In genomic region chr4:133592591-133592990, GRCh38 we compare ENCODE assay signal across 28 cellular contexts.
"Had no signal": no experiment of that assay in that cellular context is flagged by ENCODE, and none has a peak within 500 bp of the region (broad histone marks: within the 10 kb centered on the region; RNA-seq: fewer than 3 reads in every experiment).

No MANE protein-coding gene starts in this region.

- H3K27me3 ChIP-seq: esophagus muscularis mucosa, foreskin keratinocyte, heart right ventricle, right atrium auricular region, stomach, tibial nerve had no signal

- H3K27ac ChIP-seq: esophagus muscularis mucosa, foreskin keratinocyte, heart right ventricle, right atrium auricular region, stomach, tibial nerve had no signal

- H3K27ac Mint-ChIP-seq: activated CD4-positive, alpha-beta T cell treated with anti-CD3 and anti-CD28 coated beads for 36 hours; activated naive CD8-positive, alpha-beta T cell; dendritic cell treated with granulocyte-macrophage colony-stimulating factor and Interleukin-4, amounts not matched to agents 40 ng/mL and 50 ng/mL, for 4 days; naive thymus-derived CD4-positive, alpha-beta T cell; stimulated activated naive B cell treated with anti-CD40 and anti-IgM and Interleukin-4, amounts not matched to agents 10 μg/mL and 1 μg/mL and 100 μg/mL, for 72 hours; T-helper 1 cell treated with Interleukin-12 subunit alpha and Interleukin-12 subunit beta and Interleukin-4 antibody, amounts not matched to agents 30 μg/mL and 1 μg/mL, for 36 hours had no signal

- H3K36me3 ChIP-seq: esophagus muscularis mucosa, heart right ventricle, right atrium auricular region, stomach, tibial nerve had no signal

- H3K36me3 Mint-ChIP-seq: activated naive CD8-positive, alpha-beta T cell; naive thymus-derived CD4-positive, alpha-beta T cell; stimulated activated naive B cell treated with anti-CD40 and anti-IgM and Interleukin-4, amounts not matched to agents 10 μg/mL and 1 μg/mL and 100 μg/mL, for 72 hours had no signal

- H3K4me1 ChIP-seq: esophagus muscularis mucosa, heart right ventricle, right atrium auricular region, stomach, tibial nerve had no signal

- H3K4me1 Mint-ChIP-seq: activated CD4-positive, alpha-beta T cell treated with anti-CD3 and anti-CD28 coated beads for 36 hours; central memory CD8-positive, alpha-beta T cell; naive thymus-derived CD4-positive, alpha-beta T cell; stimulated activated naive B cell treated with anti-CD40 and anti-IgM and Interleukin-4, amounts not matched to agents 10 μg/mL and 1 μg/mL and 100 μg/mL, for 72 hours had no signal

- DNase-seq: activated CD4-positive, alpha-beta T cell treated with anti-CD3 and anti-CD28 coated beads for 36 hours; activated CD4-positive, alpha-beta T cell treated with anti-CD3 and anti-CD28 coated beads, Interleukin-2, amount 50 U/mL, for 48 hours; activated CD4-positive, CD25-positive, alpha-beta regulatory T cell; activated CD8-positive, alpha-beta memory T cell treated with anti-CD3 and anti-CD28 coated beads for 24 hours; activated effector memory CD4-positive, alpha-beta T cell treated with Interleukin-2 at 50 U/mL for 16 hours; activated naive CD4-positive, alpha-beta T cell treated with Interleukin-2 at 50 U/mL for 16 hours; anterior cingulate cortex; foreskin keratinocyte; heart right ventricle; left colon; mammary epithelial cell; midbrain; naive thymus-derived CD4-positive, alpha-beta T cell; occipital lobe; stimulated activated CD4-positive, alpha-beta T cell treated with anti-CD3 and anti-CD28 coated beads, Interleukin-1b, Interleukin-23, amount 100 ng/mL, for 48 hours; stimulated activated CD4-positive, alpha-beta T cell treated with anti-CD3 and anti-CD28 coated beads, Interleukin-4, amount 100 ng/mL, for 4 hours; stimulated activated CD8-positive, alpha-beta memory T cell treated with anti-CD3 and anti-CD28 coated beads, Interleukin-4, amount 100 ng/mL, for 48 hours; stimulated activated naive B cell treated with anti-CD40 and anti-IgM and Interleukin-4, amounts not matched to agents 10 μg/mL and 1 μg/mL and 100 μg/mL, for 72 hours; stomach; T1000 had no signal

- H3K27me3 Mint-ChIP-seq: activated CD4-positive, alpha-beta T cell treated with anti-CD3 and anti-CD28 coated beads for 36 hours; activated naive CD8-positive, alpha-beta T cell; central memory CD8-positive, alpha-beta T cell; dendritic cell treated with granulocyte-macrophage colony-stimulating factor and Interleukin-4, amounts not matched to agents 40 ng/mL and 50 ng/mL, for 4 days; naive thymus-derived CD4-positive, alpha-beta T cell; stimulated activated naive B cell treated with anti-CD40 and anti-IgM and Interleukin-4, amounts not matched to agents 10 μg/mL and 1 μg/mL and 100 μg/mL, for 72 hours had no signal

- H3K4me3 ChIP-seq: esophagus muscularis mucosa, heart right ventricle, right atrium auricular region, smooth muscle cell, stomach, tibial nerve had no signal

- H3K4me3 Mint-ChIP-seq: activated CD4-positive, alpha-beta T cell treated with anti-CD3 and anti-CD28 coated beads for 36 hours; activated naive CD8-positive, alpha-beta T cell; central memory CD8-positive, alpha-beta T cell; dendritic cell treated with granulocyte-macrophage colony-stimulating factor and Interleukin-4, amounts not matched to agents 40 ng/mL and 50 ng/mL, for 4 days; naive thymus-derived CD4-positive, alpha-beta T cell; stimulated activated naive B cell treated with anti-CD40 and anti-IgM and Interleukin-4, amounts not matched to agents 10 μg/mL and 1 μg/mL and 100 μg/mL, for 72 hours; T-helper 1 cell treated with Interleukin-12 subunit alpha and Interleukin-12 subunit beta and Interleukin-4 antibody, amounts not matched to agents 30 μg/mL and 1 μg/mL, for 36 hours had no signal

- H3K9me3 Mint-ChIP-seq: central memory CD8-positive, alpha-beta T cell; dendritic cell treated with granulocyte-macrophage colony-stimulating factor and Interleukin-4, amounts not matched to agents 40 ng/mL and 50 ng/mL, for 4 days; stimulated activated naive B cell treated with anti-CD40 and anti-IgM and Interleukin-4, amounts not matched to agents 10 μg/mL and 1 μg/mL and 100 μg/mL, for 72 hours; T-helper 1 cell treated with Interleukin-12 subunit alpha and Interleukin-12 subunit beta and Interleukin-4 antibody, amounts not matched to agents 30 μg/mL and 1 μg/mL, for 36 hours had no signal

- H3K9me3 ChIP-seq: esophagus muscularis mucosa, heart right ventricle, right atrium auricular region, tibial nerve had no signal

- ATAC-seq: activated CD4-positive, alpha-beta T cell treated with anti-CD3 and anti-CD28 coated beads for 36 hours; foreskin keratinocyte; heart right ventricle; left colon; naive thymus-derived CD4-positive, alpha-beta T cell; stimulated activated naive B cell treated with anti-CD40 and anti-IgM and Interleukin-4, amounts not matched to agents 10 μg/mL and 1 μg/mL and 100 μg/mL, for 72 hours had no signal
